In genomic region chr12:108732489-108732888, GRCh38 we compare ENCODE assay signal across 8 cellular contexts. TPM values are rescaled to one million over a fixed set of nuclear protein-coding genes. Genes with fewer than 3 reads are reported as not detected.
DNase-seq lines count a peak whose midpoint lies in the region; ATAC-seq and TF ChIP-seq lines count a peak whose summit lies in the region.

No MANE protein-coding gene starts in this region.

- H3K27ac ChIP-seq in right cardiac atrium (ENCODE audit: low read length) (peak overlapping the region; percentile 93), skin epidermis (peak overlapping the region; percentile 40 to 99 (median 96))

- H3K27me3 Mint-ChIP-seq in activated B cell treated with CpG ODN at 0.5 μM for 24 hours, result no peaks in the 10 kb centered on the region

- H3K27me3 ChIP-seq in H7 (ENCODE audit: control insufficient read depth, insufficient read depth, low read length), result no peaks in the 10 kb centered on the region
- H3K27me3 ChIP-seq in right cardiac atrium (ENCODE audit: control insufficient read depth, insufficient read depth), result no peaks in the 10 kb centered on the region

- H3K4me3 Mint-ChIP-seq in activated B cell treated with CpG ODN at 0.5 μM for 24 hours, result peak overlapping the region; percentile 97

- TF ChIP-seq CTCF in activated B cell treated with CpG ODN at 0.5 μM for 24 hours (IDR thresholded peaks at IDR 0.05), result no peak

- no peaks in the 10 kb centered on the region for H3K36me3 ChIP-seq in H7 (replicated peaks; ENCODE audit: control insufficient read depth, insufficient read depth, low read length)

- peak overlapping the region; percentile 96 for H3K27ac Mint-ChIP-seq in activated B cell treated with CpG ODN at 0.5 μM for 24 hours

- DNase-seq in H7 (no peak), activated B cell treated with CpG ODN at 0.5 μM for 24 hours (no peak), right cardiac atrium (no peak), DMS79 (lab: John Stamatoyannopoulos, UW) (no peak), RKO (ENCODE audit: low spot score) (no peak)
- DNase-seq in NK-92 treated with Interleukin-12 subunit alpha and Interleukin-12 subunit beta, amount 100 ng/mL, for 24 hours (lab: John Stamatoyannopoulos, UW), result no peak

- no peaks in the 10 kb centered on the region for H3K9me3 Mint-ChIP-seq in activated B cell treated with CpG ODN at 0.5 μM for 24 hours

- peaks cover 8% of the 10 kb centered on the region for H3K36me3 Mint-ChIP-seq in activated B cell treated with CpG ODN at 0.5 μM for 24 hours (ENCODE audit: low read depth)

- WGBS in right cardiac atrium, result 46% methylated on average over 6 of the region's 6 CpGs

- ATAC-seq in activated B cell treated with CpG ODN at 0.5 μM for 24 hours (ENCODE audit: low read depth), result no peak
- ATAC-seq in right cardiac atrium, result no peak
- no peak for ATAC-seq in GM21515 (IDR thresholded peaks at IDR 0.05; ENCODE audit: unreplicated experiment)

- intact Hi-C loops in activated B cell treated with CpG ODN at 0.5 μM for 24 hours (cut with micrococcal nuclease), result loop anchor here (1.0 to 5.0 kb wide), 5 partner anchors 35 to 1775 kb away; partner anchors contain the start of genes SELPLG, SSH1 and TMEM263
- intact Hi-C loops in right cardiac atrium (cut with DNase I), result loop anchor here in 2 of 4 donors (5.0 to 10.0 kb wide), 2 partner anchors 55 to 58 kb away; no protein-coding TSS in a partner anchor

- POLR2A ChIA-PET in activated B cell treated with CpG ODN at 0.5 μM for 24 hours (lab: Charles Lee), result interaction anchor here (0.5 to 1.5 kb wide), 6 partner anchors 19 to 170 kb away, joined by 4 to 5 read pairs (median 5); partner anchors contain the start of gene ISCU

- CTCF ChIA-PET in activated B cell treated with CpG ODN at 0.5 μM for 24 hours (lab: Charles Lee), result interaction anchor here (0.7 to 2.6 kb wide), 4 partner anchors 37 to 71 kb away, joined by 3 to 8 read pairs (median 4); no protein-coding TSS in a partner anchor

- no peaks in the 10 kb centered on the region for H3K9me3 ChIP-seq in right cardiac atrium (ENCODE audit: control insufficient read depth, low read length)

- no peaks in the 10 kb centered on the region for H3K4me1 ChIP-seq in right cardiac atrium (ENCODE audit: control insufficient read depth, insufficient read depth, low read length)

- H3K4me1 Mint-ChIP-seq in activated B cell treated with CpG ODN at 0.5 μM for 24 hours, result peaks cover 43% of the 10 kb centered on the region

- peak overlapping the region; percentile 49 for H3K4me3 ChIP-seq in H7 (ENCODE audit: insufficient read depth, low read depth, low read length)
- H3K4me3 ChIP-seq in right cardiac atrium (ENCODE audit: low read length), result peak overlapping the region; percentile 15
- peak overlapping the region; percentile 60 to 96 (median 90) for H3K4me3 ChIP-seq in skin epidermis

RNA-seq across cellular contexts. Expression of gene CORO1C, which starts 1.2 kb away (rescaled TPM):
- total RNA-seq in H7 (2014; rRNA removed; shearing (Covaris generic)), result 52.2 and 55.5 TPM in 2 replicates
- total RNA-seq in activated B cell treated with CpG ODN at 0.5 μM for 24 hours, result 68.3 and 69.4 TPM in 2 replicates
- 100 to 1,000 TPM in 2 of 4 donors, 10 to 100 TPM in 2; 85.1 to 122 (median 93.6) TPM for total RNA-seq in right cardiac atrium
- 24.8 TPM for polyA plus RNA-seq in right cardiac atrium

Comparison
In these comparisons a context has a peak if more than half of its experiments do, and no peak if none do; other contexts are left out.
1. H3K4me3 ChIP-seq: peak in every context shown above with its lines; median percentile 90 in skin epidermis; 49 in H7; 15 in right cardiac atrium.